7 cellular contexts compared by ENCODE assay signal in the genomic region with DNA sequence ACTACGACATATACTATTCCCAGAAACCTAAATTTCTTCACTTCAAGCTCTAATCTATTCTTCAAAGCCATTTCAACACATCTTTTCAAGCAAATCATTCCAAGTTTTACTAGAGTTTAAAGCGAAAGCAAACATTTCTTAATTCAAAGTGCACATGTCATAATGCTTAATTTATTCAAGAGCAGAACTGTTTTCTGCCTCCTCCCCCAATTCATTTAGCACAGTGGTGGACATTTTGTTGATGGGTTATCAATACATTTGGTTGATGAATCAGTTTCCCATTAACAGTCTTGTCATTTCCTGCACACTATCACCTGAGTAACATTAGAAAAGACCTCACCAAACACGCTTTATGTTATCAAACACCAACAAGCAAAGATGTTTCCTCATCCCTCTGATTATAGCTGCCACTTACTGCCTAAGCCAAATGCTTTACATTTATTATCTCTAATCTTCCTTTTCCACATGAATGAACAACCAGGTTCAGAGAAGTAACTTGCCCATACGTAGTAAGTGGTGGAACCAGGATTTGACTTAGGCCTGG.
DNase-seq lines count a peak whose midpoint lies in the region; ATAC-seq and TF ChIP-seq lines count a peak whose summit lies in the region.

No MANE protein-coding gene starts in this region.

- CTCF ChIA-PET in HEK293 (lab: Yijun Ruan, JAX): interaction anchor here (0.6 to 5.8 kb wide), 5 partner anchors 18 to 464 kb away, joined by 3 to 44 read pairs (median 5); no protein-coding TSS in a partner anchor

- peaks cover 69% of the 10 kb centered on the region for H3K36me3 Mint-ChIP-seq in stimulated activated effector memory CD8-positive, alpha-beta T cell treated with anti-CD3 and anti-CD28 coated beads, Interleukin-12 subunit alpha, Interleukin-12 subunit beta, amount 100 ng/mL, for 72 hours

- H3K4me1 Mint-ChIP-seq in stimulated activated effector memory CD8-positive, alpha-beta T cell treated with anti-CD3 and anti-CD28 coated beads, Interleukin-12 subunit alpha, Interleukin-12 subunit beta, amount 100 ng/mL, for 72 hours: peaks cover 44% of the 10 kb centered on the region

- no peaks in the 10 kb centered on the region for H3K9me3 ChIP-seq in HEK293 (ENCODE audit: control insufficient read depth, insufficient read depth, low read depth, low read length)

- POLR2A ChIA-PET in HEK293 (lab: Yijun Ruan, JAX): interaction anchor here (2.1 to 3.6 kb wide), 3 partner anchors 9 to 51 kb away, joined by 7 to 30 read pairs (median 16); a partner anchor contains a TSS

- no peak for ATAC-seq in stimulated activated effector memory CD8-positive, alpha-beta T cell treated with anti-CD3 and anti-CD28 coated beads, Interleukin-12 subunit alpha, Interleukin-12 subunit beta, amount 100 ng/mL, for 72 hours
- no peak for ATAC-seq in HG03108 (IDR thresholded peaks at IDR 0.05; ENCODE audit: unreplicated experiment)

- TF ChIP-seq CTCF in HEK293 (tag by site-specific recombination; IDR thresholded peaks at IDR 0.05) (no peak), VCaP (conservative IDR thresholded peaks at IDR 0.05) (no peak), foreskin fibroblast (IDR thresholded peaks at IDR 0.05; ENCODE audit: low read depth, low read length) (no peak)

- H3K27ac Mint-ChIP-seq in stimulated activated effector memory CD8-positive, alpha-beta T cell treated with anti-CD3 and anti-CD28 coated beads, Interleukin-12 subunit alpha, Interleukin-12 subunit beta, amount 100 ng/mL, for 72 hours: peak overlapping the region; percentile 98

- H3K9me3 Mint-ChIP-seq in stimulated activated effector memory CD8-positive, alpha-beta T cell treated with anti-CD3 and anti-CD28 coated beads, Interleukin-12 subunit alpha, Interleukin-12 subunit beta, amount 100 ng/mL, for 72 hours: no peaks in the 10 kb centered on the region

- H3K4me1 ChIP-seq in HEK293 (ENCODE audit: control insufficient read depth, insufficient read depth, low read length): peaks cover 6% of the 10 kb centered on the region; the same call in 1 of the 2 replicates

- H3K4me3 ChIP-seq in HEK293 (ENCODE audit: low read depth, low read length): peak overlapping the region; percentile 100
- peak overlapping the region; percentile 97 to 99 for H3K4me3 ChIP-seq in foreskin fibroblast (ENCODE audit: low read depth in 1 of 2, low read length in 2 of 2)

- peak overlapping the region; percentile 85 for H3K4me3 Mint-ChIP-seq in stimulated activated effector memory CD8-positive, alpha-beta T cell treated with anti-CD3 and anti-CD28 coated beads, Interleukin-12 subunit alpha, Interleukin-12 subunit beta, amount 100 ng/mL, for 72 hours

- H3K27ac ChIP-seq in HEK293 (ENCODE audit: extremely low read depth, low read depth, low read length): no peak overlapping the region
- peak overlapping the region; percentile 99 for H3K27ac ChIP-seq in VCaP

- DNase-seq in foreskin fibroblast (no peak), midbrain (lab: John Stamatoyannopoulos, UW) (no peak)
- no peak for DNase-seq in stimulated activated effector memory CD8-positive, alpha-beta T cell treated with anti-CD3 and anti-CD28 coated beads, Interleukin-12 subunit alpha, Interleukin-12 subunit beta, amount 100 ng/mL, for 72 hours (ENCODE audit: low spot score in 2 of 2)
- no peak for DNase-seq in activated effector memory CD4-positive, alpha-beta T cell treated with Interleukin-2 at 50 U/mL for 16 hours

- H3K36me3 ChIP-seq in HEK293 (ENCODE audit: control insufficient read depth in 2 of 2, insufficient read depth in 1 of 2, low read length in 2 of 2): peaks cover 0 to 19% of the 10 kb centered on the region in 2 experiments; a peak in 2 of 3 replicates

TF ChIP-seq in HEK293, 187 proteins besides CTCF, POLR2A, EP300 and RAD21 (continues in another document):
- TF ChIP-seq ZNF473 (tag by site-specific recombination; IDR thresholded peaks at IDR 0.05): no peak
- no peak for TF ChIP-seq ZNF596 (tag by site-specific recombination; IDR thresholded peaks at IDR 0.05)
- TF ChIP-seq ZBTB8A (tag by site-specific recombination; IDR thresholded peaks at IDR 0.05): no peak
- TF ChIP-seq, protein P1, sequence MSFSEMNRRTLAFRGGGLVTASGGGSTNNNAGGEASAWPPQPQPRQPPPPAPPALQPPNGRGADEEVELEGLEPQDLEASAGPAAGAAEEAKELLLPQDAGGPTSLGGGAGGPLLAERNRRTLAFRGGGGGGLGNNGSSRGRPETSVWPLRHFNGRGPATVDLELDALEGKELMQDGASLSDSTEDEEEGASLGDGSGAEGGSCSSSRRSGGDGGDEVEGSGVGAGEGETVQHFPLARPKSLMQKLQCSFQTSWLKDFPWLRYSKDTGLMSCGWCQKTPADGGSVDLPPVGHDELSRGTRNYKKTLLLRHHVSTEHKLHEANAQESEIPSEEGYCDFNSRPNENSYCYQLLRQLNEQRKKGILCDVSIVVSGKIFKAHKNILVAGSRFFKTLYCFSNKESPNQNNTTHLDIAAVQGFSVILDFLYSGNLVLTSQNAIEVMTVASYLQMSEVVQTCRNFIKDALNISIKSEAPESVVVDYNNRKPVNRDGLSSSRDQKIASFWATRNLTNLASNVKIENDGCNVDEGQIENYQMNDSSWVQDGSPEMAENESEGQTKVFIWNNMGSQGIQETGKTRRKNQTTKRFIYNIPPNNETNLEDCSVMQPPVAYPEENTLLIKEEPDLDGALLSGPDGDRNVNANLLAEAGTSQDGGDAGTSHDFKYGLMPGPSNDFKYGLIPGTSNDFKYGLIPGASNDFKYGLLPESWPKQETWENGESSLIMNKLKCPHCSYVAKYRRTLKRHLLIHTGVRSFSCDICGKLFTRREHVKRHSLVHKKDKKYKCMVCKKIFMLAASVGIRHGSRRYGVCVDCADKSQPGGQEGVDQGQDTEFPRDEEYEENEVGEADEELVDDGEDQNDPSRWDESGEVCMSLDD (tag by site-specific recombination; IDR thresholded peaks at IDR 0.05): no peak
- no peak for TF ChIP-seq ZFP37 (tag by site-specific recombination; IDR thresholded peaks at IDR 0.05)
- TF ChIP-seq, protein P2, sequence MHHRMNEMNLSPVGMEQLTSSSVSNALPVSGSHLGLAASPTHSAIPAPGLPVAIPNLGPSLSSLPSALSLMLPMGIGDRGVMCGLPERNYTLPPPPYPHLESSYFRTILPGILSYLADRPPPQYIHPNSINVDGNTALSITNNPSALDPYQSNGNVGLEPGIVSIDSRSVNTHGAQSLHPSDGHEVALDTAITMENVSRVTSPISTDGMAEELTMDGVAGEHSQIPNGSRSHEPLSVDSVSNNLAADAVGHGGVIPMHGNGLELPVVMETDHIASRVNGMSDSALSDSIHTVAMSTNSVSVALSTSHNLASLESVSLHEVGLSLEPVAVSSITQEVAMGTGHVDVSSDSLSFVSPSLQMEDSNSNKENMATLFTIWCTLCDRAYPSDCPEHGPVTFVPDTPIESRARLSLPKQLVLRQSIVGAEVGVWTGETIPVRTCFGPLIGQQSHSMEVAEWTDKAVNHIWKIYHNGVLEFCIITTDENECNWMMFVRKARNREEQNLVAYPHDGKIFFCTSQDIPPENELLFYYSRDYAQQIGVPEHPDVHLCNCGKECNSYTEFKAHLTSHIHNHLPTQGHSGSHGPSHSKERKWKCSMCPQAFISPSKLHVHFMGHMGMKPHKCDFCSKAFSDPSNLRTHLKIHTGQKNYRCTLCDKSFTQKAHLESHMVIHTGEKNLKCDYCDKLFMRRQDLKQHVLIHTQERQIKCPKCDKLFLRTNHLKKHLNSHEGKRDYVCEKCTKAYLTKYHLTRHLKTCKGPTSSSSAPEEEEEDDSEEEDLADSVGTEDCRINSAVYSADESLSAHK (tag by site-specific recombination; IDR thresholded peaks at IDR 0.05): no peak
- TF ChIP-seq HOXD13 (CRISPR knock-in tag; IDR thresholded peaks at IDR 0.05; ENCODE audit: borderline replicate concordance): no peak
- peak; percentile 74 for TF ChIP-seq TRIM28 (IDR thresholded peaks at IDR 0.05; ENCODE audit: borderline replicate concordance, low read length)
- TF ChIP-seq KLF16 (tag by site-specific recombination; IDR thresholded peaks at IDR 0.05): no peak
- TF ChIP-seq ZNF510 (tag by site-specific recombination; IDR thresholded peaks at IDR 0.05; ENCODE audit: insufficient replicate concordance): no peak
- TF ChIP-seq, protein P3, sequence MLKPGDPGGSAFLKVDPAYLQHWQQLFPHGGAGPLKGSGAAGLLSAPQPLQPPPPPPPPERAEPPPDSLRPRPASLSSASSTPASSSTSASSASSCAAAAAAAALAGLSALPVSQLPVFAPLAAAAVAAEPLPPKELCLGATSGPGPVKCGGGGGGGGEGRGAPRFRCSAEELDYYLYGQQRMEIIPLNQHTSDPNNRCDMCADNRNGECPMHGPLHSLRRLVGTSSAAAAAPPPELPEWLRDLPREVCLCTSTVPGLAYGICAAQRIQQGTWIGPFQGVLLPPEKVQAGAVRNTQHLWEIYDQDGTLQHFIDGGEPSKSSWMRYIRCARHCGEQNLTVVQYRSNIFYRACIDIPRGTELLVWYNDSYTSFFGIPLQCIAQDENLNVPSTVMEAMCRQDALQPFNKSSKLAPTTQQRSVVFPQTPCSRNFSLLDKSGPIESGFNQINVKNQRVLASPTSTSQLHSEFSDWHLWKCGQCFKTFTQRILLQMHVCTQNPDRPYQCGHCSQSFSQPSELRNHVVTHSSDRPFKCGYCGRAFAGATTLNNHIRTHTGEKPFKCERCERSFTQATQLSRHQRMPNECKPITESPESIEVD (tag by site-specific recombination; IDR thresholded peaks at IDR 0.05): peak; percentile 52; the same call in 1 of the 2 replicates
- TF ChIP-seq SP7 (tag by site-specific recombination; IDR thresholded peaks at IDR 0.05): peak; percentile 57
- TF ChIP-seq FEZF1 (tag by site-specific recombination; IDR thresholded peaks at IDR 0.05): peak; percentile 69
- TF ChIP-seq ZNF37A (tag by site-specific recombination; IDR thresholded peaks at IDR 0.05): no peak
- TF ChIP-seq ZNF514 (tag by site-specific recombination; IDR thresholded peaks at IDR 0.05): no peak
- TF ChIP-seq, protein P4, sequence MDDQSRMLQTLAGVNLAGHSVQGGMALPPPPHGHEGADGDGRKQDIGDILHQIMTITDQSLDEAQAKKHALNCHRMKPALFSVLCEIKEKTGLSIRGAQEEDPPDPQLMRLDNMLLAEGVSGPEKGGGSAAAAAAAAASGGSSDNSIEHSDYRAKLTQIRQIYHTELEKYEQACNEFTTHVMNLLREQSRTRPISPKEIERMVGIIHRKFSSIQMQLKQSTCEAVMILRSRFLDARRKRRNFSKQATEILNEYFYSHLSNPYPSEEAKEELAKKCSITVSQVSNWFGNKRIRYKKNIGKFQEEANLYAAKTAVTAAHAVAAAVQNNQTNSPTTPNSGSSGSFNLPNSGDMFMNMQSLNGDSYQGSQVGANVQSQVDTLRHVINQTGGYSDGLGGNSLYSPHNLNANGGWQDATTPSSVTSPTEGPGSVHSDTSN (CRISPR knock-in tag; IDR thresholded peaks at IDR 0.05): no peak
